In the genomic region with DNA sequence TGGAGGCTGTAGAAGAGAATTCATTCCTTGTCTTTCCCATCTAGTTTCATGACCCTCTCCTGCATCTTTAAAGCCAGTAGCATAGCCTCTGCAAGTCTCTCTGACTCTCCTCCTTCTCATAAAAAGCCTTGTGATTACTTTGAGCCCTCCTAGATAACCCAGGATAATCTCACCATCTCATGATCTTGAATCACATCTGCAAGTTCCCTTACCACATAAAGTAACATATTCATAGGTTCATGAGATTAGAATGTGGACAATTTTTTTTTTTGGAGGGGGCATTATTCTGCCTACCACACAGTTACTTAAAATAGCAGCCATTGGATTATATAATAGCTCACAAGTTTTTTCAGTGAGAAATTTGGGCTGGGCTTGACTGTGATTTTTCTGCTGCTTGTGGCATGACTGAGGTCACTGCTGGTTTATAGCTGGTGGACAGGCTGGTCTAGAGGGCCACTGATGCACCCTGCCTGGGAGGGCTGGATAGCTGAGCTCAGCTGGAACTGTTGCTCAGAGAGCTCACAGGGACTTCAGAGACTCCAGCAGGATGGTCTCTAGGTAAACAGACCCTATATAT, we compare ENCODE assay signal across 2 cellular contexts.
TF ChIP-seq lines count a peak whose summit lies in the region.

No MANE protein-coding gene starts in this region.

TF ChIP-seq in WTC11, 78 proteins besides CTCF, POLR2A, EP300 and RAD21 (continued from another document):
- TF ChIP-seq MXD4 (CRISPR knock-in tag; IDR thresholded peaks at IDR 0.05; ENCODE audit: borderline replicate concordance) = no peak
- TF ChIP-seq NR2C2 (CRISPR knock-in tag; IDR thresholded peaks at IDR 0.05) = no peak
- TF ChIP-seq ZNF671 (CRISPR knock-in tag; IDR thresholded peaks at IDR 0.05) = no peak
- TF ChIP-seq, protein P1, sequence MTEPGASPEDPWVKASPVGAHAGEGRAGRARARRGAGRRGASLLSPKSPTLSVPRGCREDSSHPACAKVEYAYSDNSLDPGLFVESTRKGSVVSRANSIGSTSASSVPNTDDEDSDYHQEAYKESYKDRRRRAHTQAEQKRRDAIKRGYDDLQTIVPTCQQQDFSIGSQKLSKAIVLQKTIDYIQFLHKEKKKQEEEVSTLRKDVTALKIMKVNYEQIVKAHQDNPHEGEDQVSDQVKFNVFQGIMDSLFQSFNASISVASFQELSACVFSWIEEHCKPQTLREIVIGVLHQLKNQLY (CRISPR knock-in tag; IDR thresholded peaks at IDR 0.05) = no peak
- TF ChIP-seq ZNF232 (CRISPR knock-in tag; IDR thresholded peaks at IDR 0.05) = no peak
- TF ChIP-seq IRF2 (CRISPR knock-in tag; IDR thresholded peaks at IDR 0.05; ENCODE audit: borderline replicate concordance, low read depth) = no peak
- no peak for TF ChIP-seq ZNF317 (CRISPR knock-in tag; IDR thresholded peaks at IDR 0.05; ENCODE audit: borderline replicate concordance, low read depth)
- no peak for TF ChIP-seq GRHL2 (CRISPR knock-in tag; IDR thresholded peaks at IDR 0.05; ENCODE audit: insufficient replicate concordance, severe bottlenecking)

TF ChIP-seq in GM23338, 12 proteins besides CTCF, POLR2A, EP300 and RAD21 (continued from another document):
- TF ChIP-seq, protein P2, sequence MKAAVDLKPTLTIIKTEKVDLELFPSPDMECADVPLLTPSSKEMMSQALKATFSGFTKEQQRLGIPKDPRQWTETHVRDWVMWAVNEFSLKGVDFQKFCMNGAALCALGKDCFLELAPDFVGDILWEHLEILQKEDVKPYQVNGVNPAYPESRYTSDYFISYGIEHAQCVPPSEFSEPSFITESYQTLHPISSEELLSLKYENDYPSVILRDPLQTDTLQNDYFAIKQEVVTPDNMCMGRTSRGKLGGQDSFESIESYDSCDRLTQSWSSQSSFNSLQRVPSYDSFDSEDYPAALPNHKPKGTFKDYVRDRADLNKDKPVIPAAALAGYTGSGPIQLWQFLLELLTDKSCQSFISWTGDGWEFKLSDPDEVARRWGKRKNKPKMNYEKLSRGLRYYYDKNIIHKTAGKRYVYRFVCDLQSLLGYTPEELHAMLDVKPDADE (IDR thresholded peaks at IDR 0.05) = no peak
- no peak for TF ChIP-seq ZNF114 (CRISPR knock-in tag; IDR thresholded peaks at IDR 0.05)
